8 cellular contexts compared by ENCODE assay signal in genomic region chr2:44168684-44169154, GRCh38. TPM values are rescaled to one million over a fixed set of nuclear protein-coding genes. Genes with fewer than 3 reads are reported as not detected.
DNase-seq lines count a peak whose midpoint lies in the region; ATAC-seq, FAIRE-seq and TF ChIP-seq lines count a peak whose summit lies in the region.

TSS of gene PPM1B (plus strand) at chr2:44168875. CDS start at chr2:44201200, 32,325 bp downstream.

- no peaks in the 10 kb centered on the region for H3K36me3 ChIP-seq in effector memory CD4-positive, alpha-beta T cell (ENCODE audit: control insufficient read depth, insufficient read depth, low read length)

- CTCF ChIA-PET in activated CD8-positive, alpha-beta T cell treated with anti-CD3 and anti-CD28 coated beads for 36 hours (lab: Charles Lee) = interaction anchor here (1.0 to 2.4 kb wide), 2 partner anchors 74 to 124 kb away, joined by 4 to 7 read pairs; no protein-coding TSS in a partner anchor

- intact Hi-C loops in activated CD8-positive, alpha-beta T cell treated with anti-CD3 and anti-CD28 coated beads for 36 hours (cut with micrococcal nuclease) = loop anchor here (5.0 kb wide), 1 partner anchor 194 kb away; the partner anchor contains the start of genes CAMKMT and PREPL

- no peaks in the 10 kb centered on the region for H3K27me3 Mint-ChIP-seq in activated CD8-positive, alpha-beta T cell treated with anti-CD3 and anti-CD28 coated beads for 36 hours
- H3K27me3 Mint-ChIP-seq in naive B cell = no peaks in the 10 kb centered on the region
- H3K27me3 Mint-ChIP-seq in stimulated activated memory B cell treated with anti-CD40 and anti-IgM and Interleukin-4, amounts not matched to agents 10 μg/mL and 1 μg/mL and 100 μg/mL, for 72 hours = no peaks in the 10 kb centered on the region

- POLR2A ChIA-PET in activated CD8-positive, alpha-beta T cell treated with anti-CD3 and anti-CD28 coated beads for 36 hours (lab: Charles Lee) = interaction anchor here (0.5 to 4.5 kb wide), 4 partner anchors 13 to 193 kb away, joined by 3 to 21 read pairs (median 7); partner anchors contain the start of genes CAMKMT and PREPL

- H3K27ac ChIP-seq in effector memory CD4-positive, alpha-beta T cell (ENCODE audit: insufficient read depth, low read length, poor library complexity, severe bottlenecking) = peak within 1 kb of the TSS; percentile 97

- ATAC-seq in GM19467 (IDR thresholded peaks at IDR 0.05; ENCODE audit: unreplicated experiment) (peak; percentile 61), naive B cell (ENCODE audit: low read depth in 2 of 2) (peak; percentile 65 to 67)
- ATAC-seq in activated CD8-positive, alpha-beta T cell treated with anti-CD3 and anti-CD28 coated beads for 36 hours = peak; percentile 78
- ATAC-seq in stimulated activated memory B cell treated with anti-CD40 and anti-IgM and Interleukin-4, amounts not matched to agents 10 μg/mL and 1 μg/mL and 100 μg/mL, for 72 hours = peak; percentile 91

- no peaks in the 10 kb centered on the region for H3K27me3 ChIP-seq in effector memory CD4-positive, alpha-beta T cell (replicated peaks; ENCODE audit: control insufficient read depth, insufficient read depth, low read length, poor library complexity, severe bottlenecking)

- no peaks in the 10 kb centered on the region for H3K9me3 ChIP-seq in effector memory CD4-positive, alpha-beta T cell (ENCODE audit: control insufficient read depth, low read length)

- peaks cover 33% of the 10 kb centered on the region for H3K4me1 Mint-ChIP-seq in activated CD8-positive, alpha-beta T cell treated with anti-CD3 and anti-CD28 coated beads for 36 hours (ENCODE audit: low read depth)
- peaks cover 24 to 44% (median 39%) of the 10 kb centered on the region in 3 donors for H3K4me1 Mint-ChIP-seq in naive B cell
- H3K4me1 Mint-ChIP-seq in stimulated activated memory B cell treated with anti-CD40 and anti-IgM and Interleukin-4, amounts not matched to agents 10 μg/mL and 1 μg/mL and 100 μg/mL, for 72 hours = peaks cover 38% of the 10 kb centered on the region

- DNase-seq in AG10803 (ENCODE audit: low read depth) (no peak), HTR-8/SVneo (ENCODE audit: insufficient read length, low spot score) (peak; percentile 96), naive B cell (peak; percentile 99), GM19238 (ENCODE audit: insufficient read length, low spot score) (no peak)
- DNase-seq in activated CD8-positive, alpha-beta T cell treated with anti-CD3 and anti-CD28 coated beads for 36 hours = peak; percentile 99
- DNase-seq in effector memory CD4-positive, alpha-beta T cell = peak; percentile 99

- no peak for FAIRE-seq in HTR-8/SVneo (lab: Jason Lieb, UNC)

- H3K27ac Mint-ChIP-seq in activated CD8-positive, alpha-beta T cell treated with anti-CD3 and anti-CD28 coated beads for 36 hours = peak within 1 kb of the TSS; percentile 99
- peak within 1 kb of the TSS; percentile 98 to 100 (median 100) for H3K27ac Mint-ChIP-seq in naive B cell
- H3K27ac Mint-ChIP-seq in stimulated activated memory B cell treated with anti-CD40 and anti-IgM and Interleukin-4, amounts not matched to agents 10 μg/mL and 1 μg/mL and 100 μg/mL, for 72 hours = peak within 1 kb of the TSS; percentile 95

- H3K4me1 ChIP-seq in effector memory CD4-positive, alpha-beta T cell (ENCODE audit: control insufficient read depth, insufficient read depth, low read length, poor library complexity, severe bottlenecking) = peaks cover 16% of the 10 kb centered on the region

- peaks cover 4% of the 10 kb centered on the region for H3K9me3 Mint-ChIP-seq in activated CD8-positive, alpha-beta T cell treated with anti-CD3 and anti-CD28 coated beads for 36 hours
- peaks cover 0 to 4% (median 0%) of the 10 kb centered on the region in 7 donors for H3K9me3 Mint-ChIP-seq in naive B cell
- no peaks in the 10 kb centered on the region for H3K9me3 Mint-ChIP-seq in stimulated activated memory B cell treated with anti-CD40 and anti-IgM and Interleukin-4, amounts not matched to agents 10 μg/mL and 1 μg/mL and 100 μg/mL, for 72 hours

- peaks cover 19% of the 10 kb centered on the region for H3K36me3 Mint-ChIP-seq in activated CD8-positive, alpha-beta T cell treated with anti-CD3 and anti-CD28 coated beads for 36 hours (ENCODE audit: low read depth)
- H3K36me3 Mint-ChIP-seq in naive B cell = peaks cover 5 to 15% of the 10 kb centered on the region in 2 donors
- H3K36me3 Mint-ChIP-seq in stimulated activated memory B cell treated with anti-CD40 and anti-IgM and Interleukin-4, amounts not matched to agents 10 μg/mL and 1 μg/mL and 100 μg/mL, for 72 hours = no peaks in the 10 kb centered on the region

- peak within 1 kb of the TSS; percentile 89 for H3K4me3 ChIP-seq in AG10803 (ENCODE audit: low read length)
- peak within 1 kb of the TSS; percentile 89 for H3K4me3 ChIP-seq in effector memory CD4-positive, alpha-beta T cell (ENCODE audit: insufficient read depth, low read depth, low read length, poor library complexity, severe bottlenecking)

- H3K4me3 Mint-ChIP-seq in activated CD8-positive, alpha-beta T cell treated with anti-CD3 and anti-CD28 coated beads for 36 hours = peak within 1 kb of the TSS; percentile 91
- H3K4me3 Mint-ChIP-seq in naive B cell = peak within 1 kb of the TSS; percentile 93 to 100 (median 98)
- peak within 1 kb of the TSS; percentile 100 for H3K4me3 Mint-ChIP-seq in stimulated activated memory B cell treated with anti-CD40 and anti-IgM and Interleukin-4, amounts not matched to agents 10 μg/mL and 1 μg/mL and 100 μg/mL, for 72 hours

- TF ChIP-seq CTCF in AG10803 (conservative IDR thresholded peaks at IDR 0.05; ENCODE audit: low read length) = no peak
- no peak for TF ChIP-seq CTCF in activated CD8-positive, alpha-beta T cell treated with anti-CD3 and anti-CD28 coated beads for 36 hours (IDR thresholded peaks at IDR 0.05)

RNA-seq across cellular contexts. Expression of gene PPM1B, which starts in this region (rescaled TPM):
- total RNA-seq in activated CD8-positive, alpha-beta T cell treated with anti-CD3 and anti-CD28 coated beads for 36 hours = 10 to 100 TPM; 37.1 to 40.7 TPM
- 10 to 100 TPM; 45.1 to 74.3 (median 54.9) TPM for polyA plus RNA-seq in naive B cell (ENCODE audit: low read depth in 6 of 6)

Comparison
In these comparisons a context has a peak if more than half of its experiments do, and no peak if none do; other contexts are left out.
1. DNase-seq: peak in HTR-8/SVneo (single experiment), activated CD8-positive, alpha-beta T cell treated with anti-CD3 and anti-CD28 coated beads for 36 hours (single experiment), effector memory CD4-positive, alpha-beta T cell (3 of 3) and naive B cell (single experiment); none in AG10803 (single experiment) and GM19238 (single experiment).
2. Peak in every context shown above with its lines, with median percentiles within 50 percentile points of each other: ATAC-seq, H3K27ac Mint-ChIP-seq and H3K4me3 Mint-ChIP-seq.